Comparison of ENCODE assay signal across 9 cellular contexts in the genomic region with DNA sequence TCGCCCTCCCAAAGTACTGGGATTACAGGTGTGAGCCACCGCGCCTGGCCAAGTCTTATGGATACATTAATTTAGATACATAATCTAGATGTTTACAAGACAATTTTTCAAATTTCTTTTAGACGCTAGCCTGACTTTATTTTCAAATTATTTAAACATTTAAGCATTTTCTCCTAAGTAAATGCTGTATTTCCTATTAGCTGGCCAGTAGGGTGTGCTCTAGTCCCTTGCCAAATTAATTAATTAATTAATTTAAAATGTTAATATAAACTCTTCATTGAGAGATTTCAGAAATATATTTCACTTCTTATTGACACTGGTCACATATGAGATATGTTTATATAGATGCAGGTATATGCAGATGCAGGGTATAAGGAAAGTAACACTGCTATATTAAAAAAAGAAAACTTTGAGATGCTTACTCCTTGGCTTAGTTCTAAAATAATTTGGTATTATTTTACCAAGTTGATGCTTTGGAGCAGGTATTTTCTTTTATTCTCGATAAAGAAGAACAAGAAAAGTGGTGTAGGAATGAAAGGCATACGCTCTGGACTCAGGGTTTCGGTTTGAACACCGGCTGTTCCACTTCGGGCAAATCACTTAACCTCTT. TPM values are rescaled to one million over a fixed set of nuclear protein-coding genes. Genes with fewer than 3 reads are reported as not detected.
DNase-seq lines count a peak whose midpoint lies in the region; ATAC-seq, FAIRE-seq and TF ChIP-seq lines count a peak whose summit lies in the region.
"Had no signal": no experiment of that assay in that cellular context is flagged by ENCODE, and none has a peak within 500 bp of the region (broad histone marks: within the 10 kb centered on the region; RNA-seq: fewer than 3 reads in every experiment).

No MANE protein-coding gene starts in this region.

- intact Hi-C loops in natural killer cell (cut with micrococcal nuclease): loop anchor here (1.0 to 5.0 kb wide), 3 partner anchors 206 to 318 kb away; no protein-coding TSS in a partner anchor
- intact Hi-C loops in pancreas (cut with DNase I): loop anchor here in 2 of 3 donors (5.0 to 10.0 kb wide), 2 partner anchors 144 to 206 kb away; no protein-coding TSS in a partner anchor

- DNase-seq in natural killer cell: no peak
- no peak for DNase-seq in natural killer cell treated with Interleukin-12 subunit alpha and Interleukin-12 subunit beta and Interleukin-15 and Interleukin-18, amount 100 ng/mL, for 72 hours (ENCODE audit: low spot score)
- peak; percentile 62 for DNase-seq in NCI-H526 treated with DMSO at 0.1 percent for 48 hours (lab: John Stamatoyannopoulos, UW)
- no peak for DNase-seq in coronary artery (ENCODE audit: low spot score)
- DNase-seq in pancreas: no peak
- DNase-seq in cerebellar nuclear complex (lab: John Stamatoyannopoulos, UW): no peak

- 59 to 62% methylated on average over 9 of the region's 9 CpGs for WGBS in pancreas, 2 donors

- ATAC-seq in natural killer cell (no peak), pancreas (no peak), HG02970 (IDR thresholded peaks at IDR 0.05; ENCODE audit: low FRiP score, unreplicated experiment) (no peak), HG02870 (IDR thresholded peaks at IDR 0.05; ENCODE audit: unreplicated experiment) (no peak)
- ATAC-seq in natural killer cell treated with Interleukin-12 subunit alpha and Interleukin-12 subunit beta and Interleukin-15 and Interleukin-18, amount 100 ng/mL, for 72 hours: no peak

- no peaks in the 10 kb centered on the region for H3K9me3 ChIP-seq in pancreas

- H3K4me3 ChIP-seq in coronary artery (no peak overlapping the region), pancreas (no peak overlapping the region)

- peaks cover 5 to 14% of the 10 kb centered on the region in 2 donors for H3K4me1 Mint-ChIP-seq in natural killer cell
- H3K4me1 Mint-ChIP-seq in natural killer cell treated with Interleukin-12 subunit alpha and Interleukin-12 subunit beta and Interleukin-15 and Interleukin-18, amount 100 ng/mL, for 72 hours (ENCODE audit: low read depth in 2 of 2): peaks cover 7 to 8% of the 10 kb centered on the region in 2 donors

- H3K36me3 Mint-ChIP-seq in natural killer cell: no peaks in the 10 kb centered on the region
- no peaks in the 10 kb centered on the region for H3K36me3 Mint-ChIP-seq in natural killer cell treated with Interleukin-12 subunit alpha and Interleukin-12 subunit beta and Interleukin-15 and Interleukin-18, amount 100 ng/mL, for 72 hours
- H3K36me3 Mint-ChIP-seq: activated naive CD4-positive, alpha-beta T cell treated with anti-CD3 and anti-CD28 coated beads, Interleukin-2, amount 50 U/mL, for 24 hours had no signal

- peak; percentile 90 for FAIRE-seq in pancreas (lab: Jason Lieb, UNC)

- TF ChIP-seq CTCF in natural killer cell (IDR thresholded peaks at IDR 0.05): peak; percentile 79
- peak; percentile 56 for TF ChIP-seq CTCF in coronary artery (IDR thresholded peaks at IDR 0.05)
- peak; percentile 24 to 57 (median 48) for TF ChIP-seq CTCF in pancreas (IDR thresholded peaks at IDR 0.05)

- H3K27me3 Mint-ChIP-seq in natural killer cell (ENCODE audit: low read depth in 2 of 2): peaks cover 4 to 5% of the 10 kb centered on the region in 2 donors
- H3K27me3 Mint-ChIP-seq in natural killer cell treated with Interleukin-12 subunit alpha and Interleukin-12 subunit beta and Interleukin-15 and Interleukin-18, amount 100 ng/mL, for 72 hours: peaks cover 8 to 12% of the 10 kb centered on the region in 2 donors
- H3K27me3 Mint-ChIP-seq: activated naive CD4-positive, alpha-beta T cell treated with anti-CD3 and anti-CD28 coated beads, Interleukin-2, amount 50 U/mL, for 24 hours had no signal

- peaks cover 17 to 23% (median 22%) of the 10 kb centered on the region in 3 donors for H3K4me1 ChIP-seq in pancreas

- no peaks in the 10 kb centered on the region for H3K9me3 Mint-ChIP-seq in natural killer cell
- H3K9me3 Mint-ChIP-seq in natural killer cell treated with Interleukin-12 subunit alpha and Interleukin-12 subunit beta and Interleukin-15 and Interleukin-18, amount 100 ng/mL, for 72 hours: no peaks in the 10 kb centered on the region
- H3K9me3 Mint-ChIP-seq: activated naive CD4-positive, alpha-beta T cell treated with anti-CD3 and anti-CD28 coated beads, Interleukin-2, amount 50 U/mL, for 24 hours had no signal

- no peaks in the 10 kb centered on the region for H3K36me3 ChIP-seq in pancreas

- no peaks in the 10 kb centered on the region for H3K27me3 ChIP-seq in pancreas

- no peak overlapping the region for H3K27ac Mint-ChIP-seq in natural killer cell
- no peak overlapping the region for H3K27ac Mint-ChIP-seq in natural killer cell treated with Interleukin-12 subunit alpha and Interleukin-12 subunit beta and Interleukin-15 and Interleukin-18, amount 100 ng/mL, for 72 hours
- H3K27ac Mint-ChIP-seq: activated naive CD4-positive, alpha-beta T cell treated with anti-CD3 and anti-CD28 coated beads, Interleukin-2, amount 50 U/mL, for 24 hours had no signal

- no peak overlapping the region for H3K4me3 Mint-ChIP-seq in natural killer cell
- H3K4me3 Mint-ChIP-seq in natural killer cell treated with Interleukin-12 subunit alpha and Interleukin-12 subunit beta and Interleukin-15 and Interleukin-18, amount 100 ng/mL, for 72 hours: no peak overlapping the region
- H3K4me3 Mint-ChIP-seq: activated naive CD4-positive, alpha-beta T cell treated with anti-CD3 and anti-CD28 coated beads, Interleukin-2, amount 50 U/mL, for 24 hours had no signal

- no peak overlapping the region for H3K27ac ChIP-seq in coronary artery
- H3K27ac ChIP-seq in pancreas: no peak overlapping the region

RNA-seq across cellular contexts. Expression of a gene that starts 5.2 kb away (rescaled TPM):
- total RNA-seq in natural killer cell (1 to 10 TPM; 2.9 to 4.9 (median 4.0) TPM), pancreas (100 to 1,000 TPM in 3 of 6 donors, 10 to 100 TPM in 3; 36.4 to 392 (median 81.7) TPM)
- 1 to 10 TPM; 3.5 to 6.3 TPM for total RNA-seq in natural killer cell treated with Interleukin-12 subunit alpha and Interleukin-12 subunit beta and Interleukin-15 and Interleukin-18, amount 100 ng/mL, for 72 hours
- 100 to 1,000 TPM in 1 of 2 donors, 10 to 100 TPM in 1; 88.2 to 129 TPM for polyA plus RNA-seq in pancreas

Comparison
In these comparisons a context has a peak if more than half of its experiments do, and no peak if none do; other contexts are left out.
1. RNA of a gene that starts 5.2 kb away (total RNA-seq): 36.4 to 392 TPM in pancreas; 3.5 to 6.3 TPM in natural killer cell treated with Interleukin-12 subunit alpha and Interleukin-12 subunit beta and Interleukin-15 and Interleukin-18, amount 100 ng/mL, for 72 hours and 2.9 to 4.9 TPM in natural killer cell; every median in the first group is over 4 times any median in the second.
2. Peak in every context shown above with its lines, with median percentiles within 50 percentile points of each other: CTCF ChIP-seq.